In genomic region chr1:204560590-204560989, GRCh38 we compare ENCODE assay signal across 13 cellular contexts. TPM values are rescaled to one million over a fixed set of nuclear protein-coding genes. Genes with fewer than 3 reads are reported as not detected.
DNase-seq lines count a peak whose midpoint lies in the region; ATAC-seq, FAIRE-seq and TF ChIP-seq lines count a peak whose summit lies in the region.
"Had no signal": no experiment of that assay in that cellular context is flagged by ENCODE, and none has a peak within 500 bp of the region (broad histone marks: within the 10 kb centered on the region; RNA-seq: fewer than 3 reads in every experiment).

No MANE protein-coding gene starts in this region.

- H3K4me2 ChIP-seq in hepatocyte = no peak overlapping the region

- no peak overlapping the region for H2AFZ ChIP-seq in hepatocyte

- H3K36me3 ChIP-seq in SJCRH30 (no peaks in the 10 kb centered on the region), hepatocyte (replicated peaks; ENCODE audit: insufficient read depth, low read depth) (no peaks in the 10 kb centered on the region)

- H3K4me3 Mint-ChIP-seq in stimulated activated naive CD8-positive, alpha-beta T cell treated with anti-CD3 and anti-CD28 coated beads, Interleukin-15, Interleukin-2, amounts not matched to agents 100 ng/mL and 50 ng/mL, for 24 hours = no peak overlapping the region
- no peak overlapping the region for H3K4me3 Mint-ChIP-seq in stimulated activated naive CD8-positive, alpha-beta T cell treated with anti-CD3 and anti-CD28 coated beads, Interleukin-15, amount 100 ng/mL, for 72 hours
- H3K4me3 Mint-ChIP-seq: activated naive CD8-positive, alpha-beta T cell treated with anti-CD3 and anti-CD28 coated beads, Interleukin-2, amount 50 U/mL, for 24 hours had no signal

- no peak for TF ChIP-seq CTCF in hepatocyte (IDR thresholded peaks at IDR 0.05; ENCODE audit: poor library complexity)

- H3K9me3 ChIP-seq in SJCRH30 (replicated peaks) = no peaks in the 10 kb centered on the region
- H3K9me3 ChIP-seq in hepatocyte (ENCODE audit: low read depth) = no peaks in the 10 kb centered on the region

- no peak for ATAC-seq in stimulated activated naive CD8-positive, alpha-beta T cell treated with anti-CD3 and anti-CD28 coated beads, Interleukin-15, amount 100 ng/mL, for 72 hours
- ATAC-seq in HG03175 (IDR thresholded peaks at IDR 0.05; ENCODE audit: unreplicated experiment) = no peak
- no peak for ATAC-seq in HG03196 (IDR thresholded peaks at IDR 0.05; ENCODE audit: unreplicated experiment)
- ATAC-seq in HG03342 (IDR thresholded peaks at IDR 0.05; ENCODE audit: unreplicated experiment) = no peak
- ATAC-seq: activated naive CD8-positive, alpha-beta T cell treated with anti-CD3 and anti-CD28 coated beads, Interleukin-2, amount 50 U/mL, for 24 hours had no signal

- no peaks in the 10 kb centered on the region for H3K27me3 Mint-ChIP-seq in stimulated activated naive CD8-positive, alpha-beta T cell treated with anti-CD3 and anti-CD28 coated beads, Interleukin-15, Interleukin-2, amounts not matched to agents 100 ng/mL and 50 ng/mL, for 24 hours
- H3K27me3 Mint-ChIP-seq in stimulated activated naive CD8-positive, alpha-beta T cell treated with anti-CD3 and anti-CD28 coated beads, Interleukin-15, amount 100 ng/mL, for 72 hours = no peaks in the 10 kb centered on the region
- H3K27me3 Mint-ChIP-seq: activated naive CD8-positive, alpha-beta T cell treated with anti-CD3 and anti-CD28 coated beads, Interleukin-2, amount 50 U/mL, for 24 hours had no signal

- DNase-seq in stimulated activated naive CD8-positive, alpha-beta T cell treated with anti-CD3 and anti-CD28 coated beads, Interleukin-15, amount 100 ng/mL, for 72 hours = no peak
- DNase-seq in SJCRH30 (peak; percentile 33 to 56), hepatocyte (ENCODE audit: low spot score) (peak; percentile 43), urothelium cell line (ENCODE audit: low spot score) (peak; percentile 46)
- DNase-seq: activated CD4-positive, alpha-beta T cell treated with anti-CD3 and anti-CD28 coated beads for 4 hours; activated naive CD8-positive, alpha-beta T cell treated with anti-CD3 and anti-CD28 coated beads, Interleukin-2, amount 50 U/mL, for 24 hours; NCI-H1417 treated with DMSO at 0.1 percent for 48 hours had no signal

- peaks cover 2% of the 10 kb centered on the region for H3K79me2 ChIP-seq in hepatocyte

- H3K27ac ChIP-seq in SJCRH30 (peak overlapping the region; percentile 17; the same call in 1 of the 2 replicates), hepatocyte (peak overlapping the region; percentile 33)
- H3K27ac ChIP-seq: C4-2B had no signal

- H3K4me3 ChIP-seq in SJCRH30 = no peak overlapping the region
- H3K4me3 ChIP-seq in hepatocyte = no peak overlapping the region

- H3K27me3 ChIP-seq in SJCRH30 = no peaks in the 10 kb centered on the region
- H3K27me3 ChIP-seq in hepatocyte = no peaks in the 10 kb centered on the region

- H3K9me3 Mint-ChIP-seq in stimulated activated naive CD8-positive, alpha-beta T cell treated with anti-CD3 and anti-CD28 coated beads, Interleukin-15, Interleukin-2, amounts not matched to agents 100 ng/mL and 50 ng/mL, for 24 hours = no peaks in the 10 kb centered on the region
- H3K9me3 Mint-ChIP-seq in stimulated activated naive CD8-positive, alpha-beta T cell treated with anti-CD3 and anti-CD28 coated beads, Interleukin-15, amount 100 ng/mL, for 72 hours = no peaks in the 10 kb centered on the region
- H3K9me3 Mint-ChIP-seq: activated naive CD8-positive, alpha-beta T cell treated with anti-CD3 and anti-CD28 coated beads, Interleukin-2, amount 50 U/mL, for 24 hours had no signal

- no peak for FAIRE-seq in urothelium cell line (lab: Jason Lieb, UNC)
- FAIRE-seq: GM18507 had no signal

- H3K9me2 ChIP-seq in hepatocyte (replicated peaks; ENCODE audit: insufficient read depth) = no peaks in the 10 kb centered on the region

- no peaks in the 10 kb centered on the region for H4K20me1 ChIP-seq in hepatocyte (ENCODE audit: insufficient read depth, poor library complexity, severe bottlenecking)

- H3K4me1 Mint-ChIP-seq in stimulated activated naive CD8-positive, alpha-beta T cell treated with anti-CD3 and anti-CD28 coated beads, Interleukin-15, Interleukin-2, amounts not matched to agents 100 ng/mL and 50 ng/mL, for 24 hours (ENCODE audit: low read depth) = peaks cover 64% of the 10 kb centered on the region
- peaks cover 70% of the 10 kb centered on the region for H3K4me1 Mint-ChIP-seq in stimulated activated naive CD8-positive, alpha-beta T cell treated with anti-CD3 and anti-CD28 coated beads, Interleukin-15, amount 100 ng/mL, for 72 hours

- peak overlapping the region; percentile 4 for H3K27ac Mint-ChIP-seq in stimulated activated naive CD8-positive, alpha-beta T cell treated with anti-CD3 and anti-CD28 coated beads, Interleukin-15, Interleukin-2, amounts not matched to agents 100 ng/mL and 50 ng/mL, for 24 hours
- H3K27ac Mint-ChIP-seq in stimulated activated naive CD8-positive, alpha-beta T cell treated with anti-CD3 and anti-CD28 coated beads, Interleukin-15, amount 100 ng/mL, for 72 hours = peak overlapping the region in 1 of 2 donors; percentile 1
- H3K27ac Mint-ChIP-seq: activated naive CD8-positive, alpha-beta T cell treated with anti-CD3 and anti-CD28 coated beads, Interleukin-2, amount 50 U/mL, for 24 hours had no signal

- H3K36me3 Mint-ChIP-seq in stimulated activated naive CD8-positive, alpha-beta T cell treated with anti-CD3 and anti-CD28 coated beads, Interleukin-15, Interleukin-2, amounts not matched to agents 100 ng/mL and 50 ng/mL, for 24 hours (ENCODE audit: low read depth) = peaks cover 39% of the 10 kb centered on the region

- H3K4me1 ChIP-seq in SJCRH30 = peaks cover 15% of the 10 kb centered on the region
- H3K4me1 ChIP-seq in hepatocyte (ENCODE audit: insufficient read depth) = peaks cover 6% of the 10 kb centered on the region

RNA-seq across cellular contexts. Expression of gene MDM4, which starts 44.4 kb away (rescaled TPM):
- 26.6 and 41.2 TPM in 2 replicates for total RNA-seq in SJCRH30 (2014; rRNA removed; shearing (Covaris generic))
- total RNA-seq in hepatocyte = 42.3 and 47.8 TPM in 2 replicates
- 15.4 and 22.5 TPM in 2 replicates for polyA plus RNA-seq in hepatocyte

Comparison
In these comparisons a context has a peak if more than half of its experiments do, and no peak if none do; other contexts are left out.
1. DNase-seq: peak in SJCRH30 (2 of 2), hepatocyte (single experiment) and urothelium cell line (single experiment); none in stimulated activated naive CD8-positive, alpha-beta T cell treated with anti-CD3 and anti-CD28 coated beads, Interleukin-15, amount 100 ng/mL, for 72 hours (0 of 2).